19 cellular contexts compared by ENCODE assay signal in the genomic region with DNA sequence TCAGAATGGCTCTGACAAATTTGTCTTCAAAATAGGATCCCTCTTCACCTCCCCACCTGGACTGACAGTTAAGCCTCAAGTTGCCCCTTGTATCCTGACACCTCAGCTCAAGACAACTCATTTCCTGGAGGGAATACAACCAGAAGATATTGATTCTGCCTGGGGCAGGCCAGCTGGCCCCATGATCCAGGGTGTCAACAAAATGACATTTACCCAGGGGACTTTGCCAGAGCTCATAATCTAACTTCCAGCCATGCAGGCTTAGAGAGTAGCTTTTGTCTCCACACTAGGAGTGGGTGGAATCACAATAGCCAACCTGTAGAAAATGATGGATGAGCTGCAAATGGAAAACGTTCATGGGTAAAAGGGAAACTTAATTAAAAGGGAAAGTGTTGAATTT.
"Had no signal": no experiment of that assay in that cellular context is flagged by ENCODE, and none has a peak within 500 bp of the region (broad histone marks: within the 10 kb centered on the region; RNA-seq: fewer than 3 reads in every experiment).

No MANE protein-coding gene starts in this region.

- H3K4me1 Mint-ChIP-seq: activated naive CD4-positive, alpha-beta T cell treated with anti-CD3 and anti-CD28 coated beads, Interleukin-2, amount 50 U/mL, for 24 hours; memory B cell; stimulated activated naive B cell treated with anti-CD40 and anti-IgM and Interleukin-4, amounts not matched to agents 10 μg/mL and 1 μg/mL and 100 μg/mL, for 72 hours had no signal

- DNase-seq: activated CD4-positive, alpha-beta T cell treated with anti-CD3 and anti-CD28 coated beads, Interleukin-2, amount 50 U/mL, for 1 hour; activated CD4-positive, CD25-positive, alpha-beta regulatory T cell treated with anti-CD3 and anti-CD28 coated beads, Interleukin-2, amount 50 U/mL, for 72 hours; activated CD8-positive, alpha-beta T cell treated with anti-CD3 and anti-CD28 coated beads, Interleukin-2, amount 10 ng/mL, durations not matched to agents 7 days and 5 days; activated gamma-delta T cell treated with Interleukin-2 at 50 U/mL for 16 hours; anterior cingulate cortex; body of pancreas; effector memory CD8-positive, alpha-beta T cell; heart left ventricle; left ventricle myocardium superior; mucosa of descending colon; posterior cingulate gyrus; stimulated activated CD4-positive, alpha-beta T cell treated with anti-CD3 and anti-CD28 coated beads, Interleukin-2, amount 100 ng/mL, for 48 hours; stimulated activated CD8-positive, alpha-beta memory T cell treated with anti-CD3 and anti-CD28 coated beads, Interleukin-4, amount 100 ng/mL, for 48 hours; stimulated activated naive B cell treated with anti-CD40 and anti-IgM and Interleukin-4, amounts not matched to agents 10 μg/mL and 1 μg/mL and 100 μg/mL, for 72 hours; transverse colon had no signal

- H3K27me3 Mint-ChIP-seq: dendritic cell treated with granulocyte-macrophage colony-stimulating factor and Interleukin-4, amounts not matched to agents 40 ng/mL and 50 ng/mL, for 4 days had no signal

- ATAC-seq: activated CD8-positive, alpha-beta T cell treated with anti-CD3 and anti-CD28 coated beads, Interleukin-2, amount 10 ng/mL, durations not matched to agents 7 days and 5 days; body of pancreas; effector memory CD8-positive, alpha-beta T cell; heart left ventricle; left ventricle myocardium superior; mucosa of descending colon; stimulated activated naive B cell treated with anti-CD40 and anti-IgM and Interleukin-4, amounts not matched to agents 10 μg/mL and 1 μg/mL and 100 μg/mL, for 72 hours had no signal

- H3K36me3 Mint-ChIP-seq: activated naive CD4-positive, alpha-beta T cell treated with anti-CD3 and anti-CD28 coated beads, Interleukin-2, amount 50 U/mL, for 24 hours; stimulated activated naive B cell treated with anti-CD40 and anti-IgM and Interleukin-4, amounts not matched to agents 10 μg/mL and 1 μg/mL and 100 μg/mL, for 72 hours had no signal

- H3K9me3 Mint-ChIP-seq: activated naive CD4-positive, alpha-beta T cell treated with anti-CD3 and anti-CD28 coated beads, Interleukin-2, amount 50 U/mL, for 24 hours; activated T-helper 1 cell treated with anti-CD3 and anti-CD28 coated beads, Interleukin-12 subunit alpha, Interleukin-12 subunit beta, Interleukin-2, Interleukin-4 antibody, amounts not matched to agents 30 ng/mL and 10 ng/mL and 1 ng/mL, durations not matched to agents 14 hours and 24 hours and 36 hours; dendritic cell treated with granulocyte-macrophage colony-stimulating factor and Interleukin-4, amounts not matched to agents 40 ng/mL and 50 ng/mL, for 4 days had no signal

- H3K4me3 Mint-ChIP-seq: activated CD8-positive, alpha-beta T cell treated with anti-CD3 and anti-CD28 coated beads, Interleukin-2, amount 10 ng/mL, durations not matched to agents 7 days and 5 days; activated naive CD4-positive, alpha-beta T cell treated with anti-CD3 and anti-CD28 coated beads, Interleukin-2, amount 50 U/mL, for 24 hours; activated T-helper 1 cell treated with anti-CD3 and anti-CD28 coated beads, Interleukin-12 subunit alpha, Interleukin-12 subunit beta, Interleukin-2, Interleukin-4 antibody, amounts not matched to agents 30 ng/mL and 10 ng/mL and 1 ng/mL, durations not matched to agents 14 hours and 24 hours and 36 hours; dendritic cell treated with granulocyte-macrophage colony-stimulating factor and Interleukin-4, amounts not matched to agents 40 ng/mL and 50 ng/mL, for 4 days; effector memory CD8-positive, alpha-beta T cell; memory B cell; stimulated activated naive B cell treated with anti-CD40 and anti-IgM and Interleukin-4, amounts not matched to agents 10 μg/mL and 1 μg/mL and 100 μg/mL, for 72 hours had no signal

- H3K27ac Mint-ChIP-seq: activated CD8-positive, alpha-beta T cell treated with anti-CD3 and anti-CD28 coated beads, Interleukin-2, amount 10 ng/mL, durations not matched to agents 7 days and 5 days; activated naive CD4-positive, alpha-beta T cell treated with anti-CD3 and anti-CD28 coated beads, Interleukin-2, amount 50 U/mL, for 24 hours; activated T-helper 1 cell treated with anti-CD3 and anti-CD28 coated beads, Interleukin-12 subunit alpha, Interleukin-12 subunit beta, Interleukin-2, Interleukin-4 antibody, amounts not matched to agents 30 ng/mL and 10 ng/mL and 1 ng/mL, durations not matched to agents 14 hours and 24 hours and 36 hours; dendritic cell treated with granulocyte-macrophage colony-stimulating factor and Interleukin-4, amounts not matched to agents 40 ng/mL and 50 ng/mL, for 4 days; effector memory CD8-positive, alpha-beta T cell; memory B cell; stimulated activated naive B cell treated with anti-CD40 and anti-IgM and Interleukin-4, amounts not matched to agents 10 μg/mL and 1 μg/mL and 100 μg/mL, for 72 hours had no signal
